1 cellular context compared by ENCODE assay signal in genomic region chr5:172564187-172564586, GRCh38.
TF ChIP-seq lines count a peak whose summit lies in the region.

No MANE protein-coding gene starts in this region.

TF ChIP-seq in GM23338, 12 proteins besides CTCF, POLR2A, EP300 and RAD21 (continued from another document):
- TF ChIP-seq ZNF462 (CRISPR knock-in tag; IDR thresholded peaks at IDR 0.05), result no peak
- TF ChIP-seq EZH2phosphoT487 (IDR thresholded peaks at IDR 0.05; ENCODE audit: unreplicated experiment), result no peak
- TF ChIP-seq ZNF331 (CRISPR knock-in tag; IDR thresholded peaks at IDR 0.05; ENCODE audit: low read depth), result no peak
- no peak for TF ChIP-seq CREB1 (CRISPR knock-in tag; IDR thresholded peaks at IDR 0.05; ENCODE audit: low read depth)
- TF ChIP-seq ZNF114 (CRISPR knock-in tag; IDR thresholded peaks at IDR 0.05), result no peak
